8 cellular contexts compared by ENCODE assay signal in the genomic region with DNA sequence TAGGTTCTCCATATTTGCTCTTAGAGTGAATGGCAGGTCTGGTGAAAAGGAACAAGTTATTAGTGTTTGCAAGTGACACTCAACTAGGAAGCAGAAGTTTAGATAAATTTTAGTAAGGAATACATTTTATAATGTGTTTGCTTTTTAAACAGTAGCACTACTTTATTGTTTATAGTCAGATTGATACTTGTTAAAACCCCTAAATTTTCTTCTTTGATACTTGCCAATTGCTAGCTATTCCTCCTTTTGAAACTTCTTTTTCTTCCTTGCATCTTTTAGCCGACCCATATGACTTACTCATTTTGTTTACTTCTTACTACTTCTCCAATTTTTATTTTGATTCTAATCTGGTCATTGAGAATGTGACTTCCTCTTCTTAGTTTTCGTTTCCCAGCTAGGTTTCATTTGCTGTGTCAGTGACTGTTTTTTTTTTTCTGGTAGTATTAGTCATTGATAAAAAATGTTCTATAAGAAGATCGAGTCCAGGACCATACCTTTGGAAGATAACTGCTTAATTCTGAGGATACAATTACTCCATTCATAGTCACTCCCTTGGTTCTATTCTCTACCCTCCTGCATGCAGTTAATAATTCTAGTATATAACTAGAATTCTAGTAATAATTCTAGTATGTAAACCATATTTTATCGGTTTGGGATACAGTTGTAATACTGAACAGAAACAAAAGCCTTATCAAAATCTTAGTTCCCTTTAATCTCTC. TPM values are rescaled to one million over a fixed set of nuclear protein-coding genes. Genes with fewer than 3 reads are reported as not detected.
A peak's percentile ranks its signal among the peaks of the same experiment; 100 is the strongest.
DNase-seq lines count a peak whose midpoint lies in the region; ATAC-seq and TF ChIP-seq lines count a peak whose summit lies in the region.

No MANE protein-coding gene starts in this region.

- H3K27me3 ChIP-seq in A673 (replicated peaks; ENCODE audit: insufficient read depth, low read depth, low read length, poor library complexity), result no peaks in the 10 kb centered on the region
- H3K27me3 ChIP-seq in adipocyte (replicated peaks; ENCODE audit: control insufficient read depth, insufficient read depth, low read length), result no peaks in the 10 kb centered on the region
- no peaks in the 10 kb centered on the region for H3K27me3 ChIP-seq in mesendoderm (ENCODE audit: insufficient read depth, low read length, poor library complexity)
- no peaks in the 10 kb centered on the region for H3K27me3 ChIP-seq in MG63

- no peaks in the 10 kb centered on the region for H3K9me3 ChIP-seq in A673 (ENCODE audit: low read depth, low read length, poor library complexity, severe bottlenecking)
- no peaks in the 10 kb centered on the region for H3K9me3 ChIP-seq in adipocyte (ENCODE audit: control insufficient read depth, low read length)
- no peaks in the 10 kb centered on the region for H3K9me3 ChIP-seq in MG63

- no TSS peak for BruUV-seq in A673 (replicated peaks; lab: Mats Ljungman, UMichigan)

- POLR2A ChIA-PET in A673 (lab: Charles Lee; ENCODE audit: low non-redundant PET), result no interaction called here

- no peak overlapping the region for H2BK120ac ChIP-seq in mesendoderm (ENCODE audit: low read depth, low read length)

- TF ChIP-seq CTCF in A673 (conservative IDR thresholded peaks at IDR 0.05; ENCODE audit: low read depth, low read length), result no peak

- H4K8ac ChIP-seq in mesendoderm (ENCODE audit: low read depth, low read length), result no peak overlapping the region

- peaks cover 6% of the 10 kb centered on the region for H3K79me2 ChIP-seq in mesendoderm (ENCODE audit: control insufficient read depth, insufficient read depth, low read length)

- no peak overlapping the region for H3K4ac ChIP-seq in mesendoderm (ENCODE audit: low read depth, low read length)

- intact Hi-C loops in A673 (cut with micrococcal nuclease; ENCODE audit: unreplicated experiment), result no loop called here

- H3K36me3 ChIP-seq in A673 (ENCODE audit: insufficient read depth, low read length, poor library complexity, severe bottlenecking), result no peaks in the 10 kb centered on the region
- H3K36me3 ChIP-seq in adipocyte (ENCODE audit: control insufficient read depth, insufficient read depth, low read length, severe bottlenecking), result no peaks in the 10 kb centered on the region
- no peaks in the 10 kb centered on the region for H3K36me3 ChIP-seq in mesendoderm (ENCODE audit: control insufficient read depth, insufficient read depth, low read length)
- peaks cover 6% of the 10 kb centered on the region; the same call in 1 of the 2 replicates for H3K36me3 ChIP-seq in MG63

- no peak overlapping the region for H4K5ac ChIP-seq in mesendoderm (ENCODE audit: low read length)

- no peak overlapping the region for H3K4me2 ChIP-seq in mesendoderm (ENCODE audit: low read length)

- ATAC-seq in GM18907 (IDR thresholded peaks at IDR 0.05; ENCODE audit: unreplicated experiment), result peak; percentile 21

- no peak overlapping the region for H3K18ac ChIP-seq in mesendoderm (ENCODE audit: low read length)

- H3K27ac ChIP-seq in A673 (ENCODE audit: low read depth, low read length, poor library complexity, severe bottlenecking) (no peak overlapping the region), mesendoderm (ENCODE audit: low read depth, low read length) (no peak overlapping the region)

- H2BK15ac ChIP-seq in mesendoderm (replicated peaks; ENCODE audit: low read depth), result no peak overlapping the region

- CTCF ChIA-PET in A673 (lab: Charles Lee), result no interaction called here

- H3K4me3 ChIP-seq in A673 (ENCODE audit: low read depth, low read length, poor library complexity, severe bottlenecking) (peak overlapping the region; percentile 7), adipocyte (ENCODE audit: low read length) (no peak overlapping the region), mesendoderm (ENCODE audit: low read length) (no peak overlapping the region), MG63 (no peak overlapping the region)

- no peak overlapping the region for H3K56ac ChIP-seq in mesendoderm (ENCODE audit: low read length)

- H3K79me1 ChIP-seq in mesendoderm (ENCODE audit: low read length), result no peaks in the 10 kb centered on the region

- DNase-seq in A673 (ENCODE audit: low spot score) (no peak), KG1 (lab: John Stamatoyannopoulos, UW) (peak; percentile 15), adipocyte (ENCODE audit: low read depth) (peak; percentile 45), pons (ENCODE audit: low spot score) (peak; percentile 79), DMS79 treated with DMSO at 0.1 percent for 48 hours (lab: John Stamatoyannopoulos, UW) (no peak), mesendoderm (no peak), MG63 (no peak)

- H3K9ac ChIP-seq in adipocyte (ENCODE audit: low read length), result no peak overlapping the region
- H3K9ac ChIP-seq in mesendoderm (ENCODE audit: low read length), result no peak overlapping the region

- H3K23ac ChIP-seq in mesendoderm (ENCODE audit: low read length), result no peak overlapping the region

- H3K4me1 ChIP-seq in A673 (ENCODE audit: insufficient read depth, low read length, poor library complexity, severe bottlenecking) (peaks cover 14% of the 10 kb centered on the region), adipocyte (ENCODE audit: control insufficient read depth, insufficient read depth, low read length) (peaks cover 21% of the 10 kb centered on the region), mesendoderm (ENCODE audit: control insufficient read depth, low read depth, low read length) (no peaks in the 10 kb centered on the region)

- no peak overlapping the region for H2BK5ac ChIP-seq in mesendoderm (ENCODE audit: low read length)

- WGBS in mesendoderm (ENCODE audit: extremely low coverage, insufficient coverage, low lambda C conversion rate), result no CpG with 5 or more reads among the region's 4 CpGs

- no peak overlapping the region for H2AK5ac ChIP-seq in mesendoderm (ENCODE audit: low read length)

RNA-seq across cellular contexts. Expression of gene RICTOR, which starts 2.7 kb away (rescaled TPM):
- 23.3 TPM in 2 replicates for total RNA-seq in A673 (2021)
- polyA plus RNA-seq in mesendoderm (2013, experiment 1 of 2), result 5.5 TPM
- 5.4 TPM for polyA plus RNA-seq in mesendoderm (2013, experiment 2 of 2)
- 13.1 and 15.6 TPM in 2 replicates for total RNA-seq in MG63 (2014; rRNA removed; shearing (Covaris generic); ENCODE audit: low replicate concordance)

Comparison
In these comparisons a context has a peak if more than half of its experiments do, and no peak if none do; other contexts are left out.
1. DNase-seq: peak in KG1 (single experiment), adipocyte (single experiment) and pons (single experiment); none in A673 (single experiment), DMS79 treated with DMSO at 0.1 percent for 48 hours (single experiment), mesendoderm (single experiment) and MG63 (single experiment).